8 cellular contexts compared by ENCODE assay signal in the genomic region with DNA sequence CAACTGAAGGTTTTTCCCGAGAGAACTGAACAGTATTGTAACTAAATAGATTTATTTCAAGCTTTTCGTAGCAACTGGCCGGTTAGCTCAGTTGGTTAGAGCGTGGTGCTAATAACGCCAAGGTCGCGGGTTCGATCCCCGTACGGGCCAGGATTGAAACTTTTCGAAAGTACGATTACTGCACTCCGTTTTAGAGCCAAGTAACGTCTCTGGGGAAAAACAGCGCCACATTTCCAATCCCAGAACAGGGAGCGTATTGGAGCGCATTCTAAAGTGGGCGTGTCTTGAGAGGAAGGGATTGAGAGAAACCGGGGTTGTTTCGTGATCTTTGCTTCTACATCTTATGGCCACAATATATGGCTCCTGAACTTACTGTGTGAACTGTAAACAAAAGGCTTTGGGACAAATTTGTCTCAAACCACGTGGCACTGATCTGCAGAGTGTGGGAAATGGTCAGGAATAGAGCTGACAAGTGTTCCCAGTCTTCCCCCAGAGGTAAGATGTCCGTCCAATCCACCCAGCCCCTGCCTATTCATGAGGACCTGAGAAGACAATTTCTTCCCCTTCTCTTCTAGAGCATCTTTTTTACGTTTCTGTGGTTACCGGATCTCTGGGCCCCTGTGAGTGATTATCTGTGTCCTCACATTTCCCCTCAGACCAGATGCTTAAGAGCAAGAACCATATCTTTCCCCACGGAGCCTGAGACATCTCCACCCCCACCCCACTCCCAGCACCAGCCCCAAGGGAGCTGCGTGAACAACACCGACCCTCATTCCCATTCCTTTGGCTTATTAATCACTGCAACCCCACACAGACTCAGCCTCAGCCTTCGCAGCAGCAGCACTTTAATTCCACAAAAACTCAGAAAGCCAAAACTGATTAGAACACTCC. TPM values are rescaled to one million over a fixed set of nuclear protein-coding genes. Genes with fewer than 3 reads are reported as not detected.
DNase-seq lines count a peak whose midpoint lies in the region; ATAC-seq and TF ChIP-seq lines count a peak whose summit lies in the region.

No MANE protein-coding gene starts in this region.

- no peaks in the 10 kb centered on the region for H3K9me3 ChIP-seq in DND-41 (ENCODE audit: insufficient read depth, low read length, severe bottlenecking)
- H3K9me3 ChIP-seq in uterus: no peaks in the 10 kb centered on the region

- intact Hi-C loops in uterus (cut with DNase I; ENCODE audit: low total_unique reads): loop anchor here (5.0 to 10.0 kb wide), 2 partner anchors 35 to 63 kb away; partner anchors contain the start of gene HES7

- in situ Hi-C loops in astrocyte of the cerebellum (cut with HindIII; ENCODE audit: low sequenced_read_pairs): loop anchor here (25.0 kb wide), 1 partner anchor 125 kb away; the partner anchor contains the start of gene ARHGEF15

- H3K9ac ChIP-seq in DND-41 (ENCODE audit: low read depth, low read length): peak overlapping the region; percentile 70
- H3K9ac ChIP-seq in rectal smooth muscle tissue (ENCODE audit: low read length): peak overlapping the region; percentile 63

- H3K4me2 ChIP-seq in DND-41 (ENCODE audit: insufficient read depth, low read length): peak overlapping the region; percentile 91

- TF ChIP-seq CTCF in DND-41 (IDR thresholded peaks at IDR 0.05; ENCODE audit: borderline replicate concordance, extremely low read depth, low read length, poor library complexity, severe bottlenecking) (peak; percentile 8), astrocyte of the cerebellum (IDR thresholded peaks at IDR 0.05; ENCODE audit: low read depth, low read length, missing control alignments) (no peak), uterus (IDR thresholded peaks at IDR 0.05) (no peak)

- H3K4me3 ChIP-seq in DND-41 (ENCODE audit: low read depth in 1 of 2, low read length in 2 of 2) (peak overlapping the region; percentile 70 to 80; a peak in 3 of 4 replicates), astrocyte of the cerebellum (ENCODE audit: low read depth, low read length) (peak overlapping the region; percentile 96), rectal smooth muscle tissue (ENCODE audit: low read length) (peak overlapping the region; percentile 94), uterus (peak overlapping the region; percentile 62 to 66)

- H3K36me3 ChIP-seq in DND-41 (ENCODE audit: insufficient read depth, low read length) (no peaks in the 10 kb centered on the region; the same call in 1 of the 2 replicates), rectal smooth muscle tissue (ENCODE audit: control insufficient read depth, insufficient read depth, low read length) (no peaks in the 10 kb centered on the region), uterus (no peaks in the 10 kb centered on the region)

- H3K79me2 ChIP-seq in DND-41 (ENCODE audit: insufficient read depth, low read length): peaks cover 17% of the 10 kb centered on the region

- DNase-seq in DND-41 (peak; percentile 94), NCI-H2029 (lab: John Stamatoyannopoulos, UW) (peak; percentile 80), T-helper 9 cell (peak; percentile 81), astrocyte of the cerebellum (ENCODE audit: low read depth) (peak; percentile 98), hippocampal formation (lab: John Stamatoyannopoulos, UW) (peak; percentile 86 to 88), uterus (peak; percentile 96)

- H2AFZ ChIP-seq in DND-41 (ENCODE audit: low read depth, low read length): peak overlapping the region; percentile 88

- TF ChIP-seq POLR2A in uterus (IDR thresholded peaks at IDR 0.05): peak; percentile 27 to 32

- peaks cover 13% of the 10 kb centered on the region for H4K20me1 ChIP-seq in DND-41 (ENCODE audit: insufficient read depth, low read length)

- peak overlapping the region; percentile 99 for H3K27ac ChIP-seq in DND-41 (ENCODE audit: low read length)
- peak overlapping the region; percentile 84 for H3K27ac ChIP-seq in rectal smooth muscle tissue (ENCODE audit: low read depth, low read length)
- peak overlapping the region; percentile 97 to 99 for H3K27ac ChIP-seq in uterus

- H3K27me3 ChIP-seq in DND-41 (ENCODE audit: insufficient read depth, low read length, poor library complexity) (no peaks in the 10 kb centered on the region), rectal smooth muscle tissue (ENCODE audit: control insufficient read depth, insufficient read depth, low read length) (no peaks in the 10 kb centered on the region), uterus (no peaks in the 10 kb centered on the region)

- H3K4me1 ChIP-seq in DND-41 (ENCODE audit: insufficient read depth, low read length): peaks cover 69% of the 10 kb centered on the region
- H3K4me1 ChIP-seq in rectal smooth muscle tissue (ENCODE audit: control insufficient read depth, insufficient read depth, low read length): peaks cover 22% of the 10 kb centered on the region
- peaks cover 8 to 13% of the 10 kb centered on the region in 2 donors for H3K4me1 ChIP-seq in uterus

- ATAC-seq in DND-41 (ENCODE audit: insufficient read depth, low read depth) (peak; percentile 46), HG02678 (IDR thresholded peaks at IDR 0.05; ENCODE audit: unreplicated experiment) (peak; percentile 14)

RNA-seq across cellular contexts. Expression of gene BORCS6, which starts 2.2 kb away (rescaled TPM):
- total RNA-seq in uterus: 1 to 10 TPM in 3 of 4 donors, under 1 TPM in 1; under 0.01 to 9.0 (median 6.1) TPM

RNA-seq across cellular contexts. Expression of gene TMEM107, which starts 11.6 kb away (rescaled TPM):
- total RNA-seq in uterus: 10 to 100 TPM in 3 of 4 donors, under 1 TPM in 1; 0.77 to 42.6 (median 25.1) TPM

RNA-seq across cellular contexts. Expression of gene AURKB, which starts 22.6 kb away (rescaled TPM):
- total RNA-seq in uterus: 10 to 100 TPM in 1 of 4 donors, not detected in 3; 12.8 TPM

RNA-seq across cellular contexts. Expression of gene VAMP2, which starts 25.0 kb away (rescaled TPM):
- 100 to 1,000 TPM in 1 of 4 donors, 10 to 100 TPM in 2, 1 to 10 TPM in 1; 6.7 to 150 (median 14.1) TPM for total RNA-seq in uterus

RNA-seq across cellular contexts. Expression of gene PER1, which starts 35.6 kb away (rescaled TPM):
- total RNA-seq in uterus: 100 to 1,000 TPM in 3 of 4 donors, 10 to 100 TPM in 1; 20.0 to 396 (median 163) TPM

Comparison
In these comparisons a context has a peak if more than half of its experiments do, and no peak if none do; other contexts are left out.
1. Peak in every context shown above with its lines: DNase-seq, ATAC-seq, H3K4me3 ChIP-seq and H3K27ac ChIP-seq.